2 cellular contexts compared by ENCODE assay signal in genomic region chr2:133434962-133435668, GRCh38.
TF ChIP-seq lines count a peak whose summit lies in the region.

No MANE protein-coding gene starts in this region.

TF ChIP-seq in A549, 52 proteins besides CTCF, POLR2A, EP300 and RAD21 (continued from another document):
- TF ChIP-seq CHD4 (IDR thresholded peaks at IDR 0.05; ENCODE audit: borderline replicate concordance) (no peak), ELK1 (IDR thresholded peaks at IDR 0.05; ENCODE audit: low read depth, low read length) (no peak), CEBPB (IDR thresholded peaks at IDR 0.05) (0 out of 4 replicates have a peak, but pooled peaks of 1 of the 2 experiments have one; percentile 13), NPAS2 (CRISPR knock-in tag; IDR thresholded peaks at IDR 0.05; ENCODE audit: borderline replicate concordance) (no peak), GATA3 (IDR thresholded peaks at IDR 0.05; ENCODE audit: borderline replicate concordance) (peak; percentile 52; the same call in 1 of the 2 replicates), MAX (IDR thresholded peaks at IDR 0.05) (no peak), POLR2AphosphoS2 (conservative IDR thresholded peaks at IDR 0.05; ENCODE audit: low read length) (no peak), JUN (IDR thresholded peaks at IDR 0.05) (peak; percentile 34 to 48; a peak in 1 of 5 replicates), FOXS1 (CRISPR knock-in tag; IDR thresholded peaks at IDR 0.05) (no peak), HEYL (CRISPR knock-in tag; IDR thresholded peaks at IDR 0.05) (no peak), JUNB (IDR thresholded peaks at IDR 0.05) (peak; percentile 49; the same call in 1 of the 2 replicates), MYC (IDR thresholded peaks at IDR 0.05; ENCODE audit: borderline replicate concordance, low read length) (no peak), HOXA7 (CRISPR knock-in tag; IDR thresholded peaks at IDR 0.05) (no peak), BCL3 (IDR thresholded peaks at IDR 0.05) (no peak), HMGXB4 (CRISPR knock-in tag; IDR thresholded peaks at IDR 0.05; ENCODE audit: borderline replicate concordance) (no peak)

TF ChIP-seq in HEK293, 187 proteins besides CTCF, POLR2A, EP300 and RAD21 (continued from another document and continues in another):
- no peak for TF ChIP-seq ZNF174 (tag by site-specific recombination; IDR thresholded peaks at IDR 0.05)
- no peak for TF ChIP-seq ZNF488 (tag by site-specific recombination; IDR thresholded peaks at IDR 0.05)
- no peak for TF ChIP-seq ZNF596 (tag by site-specific recombination; IDR thresholded peaks at IDR 0.05)
- no peak for TF ChIP-seq ZSCAN30 (tag by site-specific recombination; IDR thresholded peaks at IDR 0.05)
- 0 out of 2 replicates have a peak, but pooled peaks have one; percentile 32 for TF ChIP-seq EGR2 (tag by site-specific recombination; IDR thresholded peaks at IDR 0.05; ENCODE audit: low read depth)
- no peak for TF ChIP-seq SP3 (tag by site-specific recombination; IDR thresholded peaks at IDR 0.05)
- peak; percentile 95 for TF ChIP-seq FEZF1 (tag by site-specific recombination; IDR thresholded peaks at IDR 0.05)
- TF ChIP-seq ZSCAN16 (tag by site-specific recombination; IDR thresholded peaks at IDR 0.05) = no peak
- no peak for TF ChIP-seq ZNF132 (tag by site-specific recombination; IDR thresholded peaks at IDR 0.05; ENCODE audit: borderline replicate concordance)
- no peak for TF ChIP-seq ZNF2 (tag by site-specific recombination; IDR thresholded peaks at IDR 0.05)
- TF ChIP-seq PRDM10 (tag by site-specific recombination; IDR thresholded peaks at IDR 0.05) = peak; percentile 33; the same call in 1 of the 2 replicates
- 0 out of 2 replicates have a peak, but pooled peaks have one; percentile 29 for TF ChIP-seq ZEB2 (tag by site-specific recombination; IDR thresholded peaks at IDR 0.05)
- TF ChIP-seq ZBTB6 (tag by site-specific recombination; IDR thresholded peaks at IDR 0.05) = no peak; the same call in 1 of the 2 replicates
- no peak for TF ChIP-seq ZNF600 (tag by site-specific recombination; IDR thresholded peaks at IDR 0.05)
- peak; percentile 96 for TF ChIP-seq ZNF629 (tag by site-specific recombination; IDR thresholded peaks at IDR 0.05)
- TF ChIP-seq ZNF571 (tag by site-specific recombination; IDR thresholded peaks at IDR 0.05) = no peak
- TF ChIP-seq ZNF416 (tag by site-specific recombination; IDR thresholded peaks at IDR 0.05) = no peak
- TF ChIP-seq ZNF341 (tag by site-specific recombination; IDR thresholded peaks at IDR 0.05; ENCODE audit: low read depth) = no peak
- no peak for TF ChIP-seq ZNF140 (tag by site-specific recombination; IDR thresholded peaks at IDR 0.05)
- peak; percentile 69 for TF ChIP-seq ZXDB (tag by site-specific recombination; IDR thresholded peaks at IDR 0.05)
- no peak for TF ChIP-seq TCF7L2 (IDR thresholded peaks at IDR 0.05; ENCODE audit: borderline replicate concordance, low read depth, low read length)
- TF ChIP-seq TRIM28 (IDR thresholded peaks at IDR 0.05; ENCODE audit: borderline replicate concordance, low read length) = peak; percentile 67; the same call in 1 of the 2 replicates
- peak; percentile 73 for TF ChIP-seq GLIS1 (tag by site-specific recombination; IDR thresholded peaks at IDR 0.05)
- no peak for TF ChIP-seq ZNF350 (tag by site-specific recombination; IDR thresholded peaks at IDR 0.05)
- no peak for TF ChIP-seq ZBTB11 (tag by site-specific recombination; conservative IDR thresholded peaks at IDR 0.05; ENCODE audit: low read depth)
- 0 out of 2 replicates have a peak, but pooled peaks have one; percentile 39 for TF ChIP-seq KLF16 (tag by site-specific recombination; IDR thresholded peaks at IDR 0.05)
- no peak for TF ChIP-seq YY2 (tag by site-specific recombination; IDR thresholded peaks at IDR 0.05)
- TF ChIP-seq ZNF354C (tag by site-specific recombination; IDR thresholded peaks at IDR 0.05; ENCODE audit: borderline replicate concordance, low read depth) = no peak
- TF ChIP-seq KLF7 (tag by site-specific recombination; IDR thresholded peaks at IDR 0.05; ENCODE audit: borderline replicate concordance) = no peak
- TF ChIP-seq ZNF398 (tag by site-specific recombination; IDR thresholded peaks at IDR 0.05) = peak; percentile 31; the same call in 1 of the 2 replicates
- 0 out of 2 replicates have a peak, but pooled peaks have one; percentile 22 for TF ChIP-seq IKZF3 (tag by site-specific recombination; IDR thresholded peaks at IDR 0.05)
- peak; percentile 37 for TF ChIP-seq OSR2 (tag by site-specific recombination; IDR thresholded peaks at IDR 0.05)
- peak; percentile 42; the same call in 1 of the 2 replicates for TF ChIP-seq ZBTB17 (tag by site-specific recombination; IDR thresholded peaks at IDR 0.05)
- TF ChIP-seq ZNF501 (tag by site-specific recombination; IDR thresholded peaks at IDR 0.05) = peak; percentile 45; the same call in 1 of the 2 replicates
- TF ChIP-seq ZBTB44 (tag by site-specific recombination; IDR thresholded peaks at IDR 0.05) = no peak
- TF ChIP-seq ZNF707 (tag by site-specific recombination; IDR thresholded peaks at IDR 0.05) = no peak
- 0 out of 2 replicates have a peak, but pooled peaks have one; percentile 37 for TF ChIP-seq ZNF692 (tag by site-specific recombination; IDR thresholded peaks at IDR 0.05)
- no peak for TF ChIP-seq ZNF302 (tag by site-specific recombination; IDR thresholded peaks at IDR 0.05; ENCODE audit: low read depth)
- no peak for TF ChIP-seq SP2 (tag by site-specific recombination; IDR thresholded peaks at IDR 0.05)
- TF ChIP-seq ZNF366 (tag by site-specific recombination; conservative IDR thresholded peaks at IDR 0.05) = peak; percentile 71
- TF ChIP-seq ZNF292 (tag by site-specific recombination; IDR thresholded peaks at IDR 0.05; ENCODE audit: borderline replicate concordance, low read depth) = no peak
- TF ChIP-seq ZNF768 (tag by site-specific recombination; IDR thresholded peaks at IDR 0.05) = no peak
- TF ChIP-seq ZNF664 (tag by site-specific recombination; IDR thresholded peaks at IDR 0.05) = peak; percentile 64; the same call in 1 of the 2 replicates
